11 cellular contexts compared by ENCODE assay signal in genomic region chr17:15463363-15463762, GRCh38. TPM values are rescaled to one million over a fixed set of nuclear protein-coding genes. Genes with fewer than 3 reads are reported as not detected.
A peak's percentile ranks its signal among the peaks of the same experiment; 100 is the strongest.
DNase-seq lines count a peak whose midpoint lies in the region; ATAC-seq, FAIRE-seq and TF ChIP-seq lines count a peak whose summit lies in the region.
"Had no signal": no experiment of that assay in that cellular context is flagged by ENCODE, and none has a peak within 500 bp of the region (broad histone marks: within the 10 kb centered on the region; RNA-seq: fewer than 3 reads in every experiment).

No MANE protein-coding gene starts in this region.

- no peaks in the 10 kb centered on the region for H3K27me3 Mint-ChIP-seq in CD8-positive, alpha-beta T cell (ENCODE audit: low read depth)
- H3K27me3 Mint-ChIP-seq: natural killer cell treated with Interleukin-12 subunit alpha and Interleukin-12 subunit beta and Interleukin-15 and Interleukin-18, amount 100 ng/mL, for 72 hours; stimulated activated naive CD8-positive, alpha-beta T cell treated with anti-CD3 and anti-CD28 coated beads, Interleukin-15, Interleukin-2, amounts not matched to agents 100 ng/mL and 50 ng/mL, for 24 hours had no signal

- TF ChIP-seq POLR2A in suprapubic skin (IDR thresholded peaks at IDR 0.05): no peak

- H3K9me3 ChIP-seq in suprapubic skin: no peaks in the 10 kb centered on the region
- H3K9me3 ChIP-seq in CD8-positive, alpha-beta T cell (ENCODE audit: low read length): no peaks in the 10 kb centered on the region

- H3K27ac ChIP-seq in cingulate gyrus (ENCODE audit: low read depth, low read length) (peak overlapping the region; percentile 49), suprapubic skin (peak overlapping the region; percentile 63)
- H3K27ac ChIP-seq in CD8-positive, alpha-beta T cell (ENCODE audit: low read depth, low read length): no peak overlapping the region

- ATAC-seq in CD8-positive, alpha-beta T cell: no peak
- ATAC-seq in HG02938 (IDR thresholded peaks at IDR 0.05; ENCODE audit: unreplicated experiment): no peak
- ATAC-seq: natural killer cell treated with Interleukin-12 subunit alpha and Interleukin-12 subunit beta and Interleukin-15 and Interleukin-18, amount 100 ng/mL, for 72 hours had no signal

- peak; percentile 96 for FAIRE-seq in HTR-8/SVneo (lab: Jason Lieb, UNC)

- H3K36me3 Mint-ChIP-seq in CD8-positive, alpha-beta T cell: peaks cover 24% of the 10 kb centered on the region

- no peak for TF ChIP-seq CTCF in suprapubic skin (IDR thresholded peaks at IDR 0.05)
- no peak for TF ChIP-seq CTCF in CD8-positive, alpha-beta T cell (IDR thresholded peaks at IDR 0.05)

- no peaks in the 10 kb centered on the region for H3K36me3 ChIP-seq in suprapubic skin
- H3K36me3 ChIP-seq in CD8-positive, alpha-beta T cell (ENCODE audit: insufficient read depth, low read length): no peaks in the 10 kb centered on the region

- no peak overlapping the region for H3K4me3 Mint-ChIP-seq in CD8-positive, alpha-beta T cell
- H3K4me3 Mint-ChIP-seq: natural killer cell treated with Interleukin-12 subunit alpha and Interleukin-12 subunit beta and Interleukin-15 and Interleukin-18, amount 100 ng/mL, for 72 hours; stimulated activated naive CD8-positive, alpha-beta T cell treated with anti-CD3 and anti-CD28 coated beads, Interleukin-15, Interleukin-2, amounts not matched to agents 100 ng/mL and 50 ng/mL, for 24 hours had no signal

- H3K4me3 ChIP-seq in suprapubic skin: no peak overlapping the region
- H3K4me3 ChIP-seq in CD8-positive, alpha-beta T cell (ENCODE audit: low read depth, low read length): no peak overlapping the region

- no peaks in the 10 kb centered on the region for H3K4me1 Mint-ChIP-seq in CD8-positive, alpha-beta T cell (ENCODE audit: low read depth)

- no peak overlapping the region for H3K27ac Mint-ChIP-seq in CD8-positive, alpha-beta T cell
- H3K27ac Mint-ChIP-seq: natural killer cell treated with Interleukin-12 subunit alpha and Interleukin-12 subunit beta and Interleukin-15 and Interleukin-18, amount 100 ng/mL, for 72 hours; stimulated activated naive CD8-positive, alpha-beta T cell treated with anti-CD3 and anti-CD28 coated beads, Interleukin-15, Interleukin-2, amounts not matched to agents 100 ng/mL and 50 ng/mL, for 24 hours had no signal

- intact Hi-C loops in CD8-positive, alpha-beta T cell (cut with DNase I, micrococcal nuclease): no loop called here

- POLR2A ChIA-PET in CD8-positive, alpha-beta T cell (lab: Charles Lee): no interaction called here

- TF ChIP-seq EP300 in suprapubic skin (IDR thresholded peaks at IDR 0.05): no peak

- peaks cover 26% of the 10 kb centered on the region for H3K4me1 ChIP-seq in suprapubic skin
- no peaks in the 10 kb centered on the region for H3K4me1 ChIP-seq in CD8-positive, alpha-beta T cell (ENCODE audit: insufficient read depth, low read length)

- CTCF ChIA-PET in CD8-positive, alpha-beta T cell (lab: Charles Lee): no interaction called here

- DNase-seq in HTR-8/SVneo (ENCODE audit: insufficient read length, low spot score) (peak; percentile 91), left kidney (ENCODE audit: low read depth, low spot score) (peak; percentile 76), suprapubic skin (ENCODE audit: low spot score in 2 of 2) (peak in 1 of 2 donors; percentile 73), NCI-H1694 treated with DMSO at 0.1 percent for 48 hours (lab: John Stamatoyannopoulos, UW) (no peak)
- DNase-seq in stimulated activated CD8-positive, alpha-beta memory T cell treated with anti-CD3 and anti-CD28 coated beads, Interleukin-4, amount 100 ng/mL, for 48 hours: no peak
- DNase-seq in CD8-positive, alpha-beta T cell: no peak
- DNase-seq: activated naive CD4-positive, alpha-beta T cell had no signal

- peaks cover 4% of the 10 kb centered on the region for H3K9me3 Mint-ChIP-seq in CD8-positive, alpha-beta T cell
- H3K9me3 Mint-ChIP-seq: natural killer cell treated with Interleukin-12 subunit alpha and Interleukin-12 subunit beta and Interleukin-15 and Interleukin-18, amount 100 ng/mL, for 72 hours; stimulated activated naive CD8-positive, alpha-beta T cell treated with anti-CD3 and anti-CD28 coated beads, Interleukin-15, Interleukin-2, amounts not matched to agents 100 ng/mL and 50 ng/mL, for 24 hours had no signal

- WGBS in suprapubic skin: 28% methylated on average over 6 of the region's 6 CpGs

- no peaks in the 10 kb centered on the region for H3K27me3 ChIP-seq in suprapubic skin
- no peaks in the 10 kb centered on the region for H3K27me3 ChIP-seq in CD8-positive, alpha-beta T cell (ENCODE audit: insufficient read depth, low read length)

RNA-seq across cellular contexts. Expression of gene CDRT4, which starts 4.1 kb away (rescaled TPM):
- total RNA-seq in suprapubic skin: 10 to 100 TPM in 2 of 4 donors, 1 to 10 TPM in 2; 7.1 to 23.8 (median 8.8) TPM
- 1 to 10 TPM; 1.1 to 1.3 TPM for total RNA-seq in CD8-positive, alpha-beta T cell

Comparison
In these comparisons a context has a peak if more than half of its experiments do, and no peak if none do; other contexts are left out.
1. DNase-seq: peak in HTR-8/SVneo (single experiment) and left kidney (single experiment); none in stimulated activated CD8-positive, alpha-beta memory T cell treated with anti-CD3 and anti-CD28 coated beads, Interleukin-4, amount 100 ng/mL, for 48 hours (single experiment), CD8-positive, alpha-beta T cell (0 of 7) and NCI-H1694 treated with DMSO at 0.1 percent for 48 hours (single experiment).